Comparison of ENCODE assay signal across 10 cellular contexts in the genomic region with DNA sequence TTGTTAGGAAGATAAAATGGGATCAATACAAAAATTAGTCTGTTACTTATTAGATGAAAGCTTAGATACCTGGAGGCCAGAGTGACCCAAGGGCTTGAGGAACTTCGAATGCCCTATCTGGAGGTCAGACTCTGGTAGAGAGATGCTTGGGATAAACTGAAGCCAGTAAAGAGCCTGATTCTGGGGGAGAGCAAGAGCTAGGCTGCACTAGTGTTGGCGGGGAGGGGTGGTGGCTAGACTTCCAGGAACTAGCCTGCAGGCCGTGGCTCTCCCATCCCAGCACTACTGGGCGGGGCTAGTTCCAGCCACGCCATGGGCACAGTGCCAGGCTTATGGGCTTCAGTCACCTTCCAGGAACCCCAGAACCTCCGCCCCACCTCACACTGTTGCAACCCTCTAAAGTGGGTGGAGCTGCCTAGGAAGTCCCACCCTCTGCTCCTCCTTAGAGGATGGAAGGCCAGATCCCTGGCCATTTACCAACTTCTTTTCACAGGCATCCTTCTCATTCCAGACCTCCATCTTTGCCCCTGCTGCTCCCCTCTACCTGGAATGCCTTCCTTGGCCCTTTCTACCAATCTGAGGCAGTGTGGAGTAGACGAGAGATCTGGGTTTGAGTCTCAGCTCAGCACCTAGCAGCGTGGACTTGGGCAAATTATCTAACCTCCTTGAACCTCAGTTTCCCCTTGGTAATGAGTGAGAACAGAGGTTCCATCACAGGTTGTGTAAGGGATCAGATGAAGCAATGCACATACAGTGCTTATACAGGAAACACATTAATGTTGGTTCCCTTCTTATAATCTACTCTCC. TPM values are rescaled to one million over a fixed set of nuclear protein-coding genes. Genes with fewer than 3 reads are reported as not detected.
DNase-seq lines count a peak whose midpoint lies in the region; ATAC-seq lines count a peak whose summit lies in the region.
"Had no signal": no experiment of that assay in that cellular context is flagged by ENCODE, and none has a peak within 500 bp of the region (broad histone marks: within the 10 kb centered on the region; RNA-seq: fewer than 3 reads in every experiment).

No MANE protein-coding gene starts in this region.

- in situ Hi-C loops in G401 (cut with HindIII; ENCODE audit: low sequenced_read_pairs), result no loop called here

- no peak overlapping the region for H3K27ac Mint-ChIP-seq in activated CD4-positive, alpha-beta T cell treated with anti-CD3 and anti-CD28 coated beads, Interleukin-2, amount 10 ng/mL, durations not matched to agents 24 days and 14 days
- H3K27ac Mint-ChIP-seq in stimulated activated naive CD8-positive, alpha-beta T cell treated with anti-CD3 and anti-CD28 coated beads, Interleukin-15, amount 100 ng/mL, for 72 hours, result no peak overlapping the region
- H3K27ac Mint-ChIP-seq: CD8-positive, alpha-beta T cell had no signal

- ATAC-seq in stimulated activated naive CD8-positive, alpha-beta T cell treated with anti-CD3 and anti-CD28 coated beads, Interleukin-15, amount 100 ng/mL, for 72 hours, result peak; percentile 65
- no peak for ATAC-seq in HG02642 (IDR thresholded peaks at IDR 0.05; ENCODE audit: poor library complexity, unreplicated experiment)
- ATAC-seq: CD8-positive, alpha-beta T cell had no signal

- H3K4me3 Mint-ChIP-seq in activated CD4-positive, alpha-beta T cell treated with anti-CD3 and anti-CD28 coated beads, Interleukin-2, amount 10 ng/mL, durations not matched to agents 24 days and 14 days, result no peak overlapping the region
- no peak overlapping the region for H3K4me3 Mint-ChIP-seq in stimulated activated naive CD8-positive, alpha-beta T cell treated with anti-CD3 and anti-CD28 coated beads, Interleukin-15, amount 100 ng/mL, for 72 hours
- H3K4me3 Mint-ChIP-seq: CD8-positive, alpha-beta T cell had no signal

- peaks cover 20% of the 10 kb centered on the region for H3K4me1 Mint-ChIP-seq in activated CD4-positive, alpha-beta T cell treated with anti-CD3 and anti-CD28 coated beads, Interleukin-2, amount 10 ng/mL, durations not matched to agents 24 days and 14 days
- peaks cover 19% of the 10 kb centered on the region for H3K4me1 Mint-ChIP-seq in stimulated activated naive CD8-positive, alpha-beta T cell treated with anti-CD3 and anti-CD28 coated beads, Interleukin-15, amount 100 ng/mL, for 72 hours

- intact Hi-C loops in activated CD4-positive, alpha-beta T cell treated with anti-CD3 and anti-CD28 coated beads, Interleukin-2, amount 10 ng/mL, durations not matched to agents 24 days and 14 days (cut with micrococcal nuclease), result no loop called here
- intact Hi-C loops in cardiac septum (cut with DNase I), result no loop called here

- no peaks in the 10 kb centered on the region for H3K36me3 Mint-ChIP-seq in activated CD4-positive, alpha-beta T cell treated with anti-CD3 and anti-CD28 coated beads, Interleukin-2, amount 10 ng/mL, durations not matched to agents 24 days and 14 days (ENCODE audit: low read depth)
- H3K36me3 Mint-ChIP-seq: CD8-positive, alpha-beta T cell had no signal

- H3K27me3 Mint-ChIP-seq in activated CD4-positive, alpha-beta T cell treated with anti-CD3 and anti-CD28 coated beads, Interleukin-2, amount 10 ng/mL, durations not matched to agents 24 days and 14 days, result peaks cover 37% of the 10 kb centered on the region
- H3K27me3 Mint-ChIP-seq in stimulated activated naive CD8-positive, alpha-beta T cell treated with anti-CD3 and anti-CD28 coated beads, Interleukin-15, amount 100 ng/mL, for 72 hours, result peaks cover 42% of the 10 kb centered on the region

- peak; percentile 36 to 53 for DNase-seq in activated CD4-positive, alpha-beta T cell treated with anti-CD3 and anti-CD28 coated beads, Interleukin-2, amount 50 U/mL, for 48 hours
- no peak for DNase-seq in activated CD4-positive, alpha-beta T cell treated with anti-CD3 and anti-CD28 coated beads, Interleukin-2, amount 10 ng/mL, durations not matched to agents 24 days and 14 days
- DNase-seq in SKM-1 (lab: John Stamatoyannopoulos, UW; ENCODE audit: unreplicated experiment), result peak; percentile 80
- DNase-seq in cardiac septum (ENCODE audit: low spot score), result peak; percentile 96
- peak in 1 of 2 donors; percentile 28 for DNase-seq in stimulated activated naive CD8-positive, alpha-beta T cell treated with anti-CD3 and anti-CD28 coated beads, Interleukin-15, amount 100 ng/mL, for 72 hours
- DNase-seq in G401 (ENCODE audit: low spot score), result no peak
- DNase-seq in middle frontal gyrus (ENCODE audit: extremely low spot score, low spot score), result no peak

- no peaks in the 10 kb centered on the region for H3K9me3 Mint-ChIP-seq in activated CD4-positive, alpha-beta T cell treated with anti-CD3 and anti-CD28 coated beads, Interleukin-2, amount 10 ng/mL, durations not matched to agents 24 days and 14 days
- no peaks in the 10 kb centered on the region for H3K9me3 Mint-ChIP-seq in stimulated activated naive CD8-positive, alpha-beta T cell treated with anti-CD3 and anti-CD28 coated beads, Interleukin-15, amount 100 ng/mL, for 72 hours
- H3K9me3 Mint-ChIP-seq: CD8-positive, alpha-beta T cell had no signal

RNA-seq across cellular contexts. Expression of a gene that starts 6.3 kb away (rescaled TPM):
- total RNA-seq in activated CD4-positive, alpha-beta T cell treated with anti-CD3 and anti-CD28 coated beads, Interleukin-2, amount 10 ng/mL, durations not matched to agents 24 days and 14 days, result not detected in 2 replicates
- 1.2 TPM for total RNA-seq in cardiac septum
- 13.7 and 18.5 TPM in 2 replicates for total RNA-seq in G401 (2014; rRNA removed; shearing (Covaris generic))
- total RNA-seq: CD8-positive, alpha-beta T cell; SJSA1 had no signal

RNA-seq across cellular contexts. Expression of a gene that starts 17.8 kb away (rescaled TPM):
- 116 and 121 TPM in 2 replicates for total RNA-seq in activated CD4-positive, alpha-beta T cell treated with anti-CD3 and anti-CD28 coated beads, Interleukin-2, amount 10 ng/mL, durations not matched to agents 24 days and 14 days
- 106 TPM for total RNA-seq in cardiac septum
- total RNA-seq in G401 (2014; rRNA removed; shearing (Covaris generic)), result 219 and 225 TPM in 2 replicates

RNA-seq across cellular contexts. Expression of a gene that starts 26.6 kb away (rescaled TPM):
- total RNA-seq in activated CD4-positive, alpha-beta T cell treated with anti-CD3 and anti-CD28 coated beads, Interleukin-2, amount 10 ng/mL, durations not matched to agents 24 days and 14 days, result 1,861 and 1,892 TPM in 2 replicates
- 439 TPM for total RNA-seq in cardiac septum
- 312 and 417 TPM in 2 replicates for total RNA-seq in G401 (2014; rRNA removed; shearing (Covaris generic))

RNA-seq across cellular contexts. Expression of a gene that starts 27.2 kb away (rescaled TPM):
- total RNA-seq in activated CD4-positive, alpha-beta T cell treated with anti-CD3 and anti-CD28 coated beads, Interleukin-2, amount 10 ng/mL, durations not matched to agents 24 days and 14 days, result 108 and 113 TPM in 2 replicates
- 39.5 TPM for total RNA-seq in cardiac septum
- total RNA-seq in G401 (2014; rRNA removed; shearing (Covaris generic)), result 59.0 and 67.6 TPM in 2 replicates

RNA-seq across cellular contexts. Expression of a gene that starts 57.2 kb away (rescaled TPM):
- 1.5 TPM in 2 replicates for total RNA-seq in activated CD4-positive, alpha-beta T cell treated with anti-CD3 and anti-CD28 coated beads, Interleukin-2, amount 10 ng/mL, durations not matched to agents 24 days and 14 days
- 0.22 TPM for total RNA-seq in cardiac septum
- 1.0 TPM in 1 of 2 replicates, not detected in the other for total RNA-seq in G401 (2014; rRNA removed; shearing (Covaris generic))
- total RNA-seq: CD8-positive, alpha-beta T cell; SJSA1 had no signal

Comparison
In these comparisons a context has a peak if more than half of its experiments do, and no peak if none do; other contexts are left out.
1. DNase-seq: peak in activated CD4-positive, alpha-beta T cell treated with anti-CD3 and anti-CD28 coated beads, Interleukin-2, amount 50 U/mL, for 48 hours (2 of 2), SKM-1 (single experiment) and cardiac septum (single experiment); none in activated CD4-positive, alpha-beta T cell treated with anti-CD3 and anti-CD28 coated beads, Interleukin-2, amount 10 ng/mL, durations not matched to agents 24 days and 14 days (single experiment), G401 (single experiment) and middle frontal gyrus (single experiment).